Comparison of ENCODE assay signal across 18 cellular contexts in genomic region chr5:57577432-57578175, GRCh38.
"Had no signal": no experiment of that assay in that cellular context is flagged by ENCODE, and none has a peak within 500 bp of the region (broad histone marks: within the 10 kb centered on the region; RNA-seq: fewer than 3 reads in every experiment).

No MANE protein-coding gene starts in this region.

- H3K27me3 ChIP-seq: colonic mucosa, gastrocnemius medialis, heart right ventricle, right lobe of liver, suprapubic skin, upper lobe of left lung had no signal

- H3K27ac ChIP-seq: colonic mucosa, gastrocnemius medialis, heart right ventricle, prostate gland, right lobe of liver, suprapubic skin, upper lobe of left lung had no signal

- H3K36me3 ChIP-seq: colonic mucosa, gastrocnemius medialis, heart right ventricle, prostate gland, right lobe of liver, suprapubic skin, upper lobe of left lung had no signal

- ATAC-seq: gastrocnemius medialis; heart right ventricle; natural killer cell treated with Interleukin-12 subunit alpha and Interleukin-12 subunit beta and Interleukin-15 and Interleukin-18, amount 100 ng/mL, for 72 hours; right lobe of liver; stimulated activated naive CD8-positive, alpha-beta T cell treated with anti-CD3 and anti-CD28 coated beads, Interleukin-15, Interleukin-2, amounts not matched to agents 100 U/mL and 50 U/mL, for 24 hours had no signal

- H3K9me3 ChIP-seq: colonic mucosa, gastrocnemius medialis, prostate gland, right lobe of liver, suprapubic skin, upper lobe of left lung had no signal

- H3K4me3 ChIP-seq: colonic mucosa, gastrocnemius medialis, heart right ventricle, prostate gland, right lobe of liver, suprapubic skin, upper lobe of left lung had no signal

- H3K4me1 ChIP-seq: colonic mucosa, gastrocnemius medialis, prostate gland, right lobe of liver, suprapubic skin, upper lobe of left lung had no signal

- DNase-seq: activated CD4-positive, alpha-beta T cell treated with anti-CD3 and anti-CD28 coated beads, Interleukin-2, amount 10 ng/mL, durations not matched to agents 7 days and 5 days; activated CD4-positive, CD25-positive, alpha-beta regulatory T cell; activated CD8-positive, alpha-beta memory T cell treated with anti-CD3 and anti-CD28 coated beads for 24 hours; activated naive CD4-positive, alpha-beta T cell treated with anti-CD3 and anti-CD28 coated beads, Interleukin-2, amount 10 ng/mL, durations not matched to agents 7 days and 5 days; activated T-cell treated with anti-CD3 and anti-CD28 coated beads for 4 hours; caudate nucleus; colonic mucosa; effector CD4-positive, alpha-beta T cell; gastrocnemius medialis; heart right ventricle; occipital lobe; right lobe of liver; stimulated activated CD4-positive, alpha-beta T cell treated with anti-CD3 and anti-CD28 coated beads, Interleukin-2, amount 100 ng/mL, for 24 hours; stimulated activated naive CD8-positive, alpha-beta T cell treated with anti-CD3 and anti-CD28 coated beads, Interleukin-15, Interleukin-2, amounts not matched to agents 100 U/mL and 50 U/mL, for 24 hours; upper lobe of left lung had no signal
